8 cellular contexts compared by ENCODE assay signal in genomic region chr14:20412876-20413784, GRCh38. TPM values are rescaled to one million over a fixed set of nuclear protein-coding genes. Genes with fewer than 3 reads are reported as not detected.
DNase-seq lines count a peak whose midpoint lies in the region; ATAC-seq and TF ChIP-seq lines count a peak whose summit lies in the region.

Gene TEP1, minus strand, starts transcription at chr14:20413501. Its CDS starts 5,062 bp downstream, at chr14:20408439.

- intact Hi-C loops in PC-3 (cut with micrococcal nuclease) (loop anchor here (1.0 to 5.0 kb wide), 5 partner anchors 12 to 200 kb away; partner anchors contain the start of genes APEX1 and PARP2), mucosa of descending colon (cut with DNase I, micrococcal nuclease) (loop anchor here (2.0 to 5.0 kb wide), 3 partner anchors 42 to 269 kb away; partner anchors contain the start of genes APEX1 (in 1 of the 2), OSGEP (in 1 of the 2) and RNASE4 (in 1 of the 2))

- peaks cover 26 to 41% (median 27%) of the 10 kb centered on the region in 3 donors for H3K4me1 Mint-ChIP-seq in IgD-negative memory B cell

- H3K4me3 ChIP-seq in PC-3 (ENCODE audit: low read length) (peak within 1 kb of the TSS; percentile 98), epithelial cell of proximal tubule (ENCODE audit: low read depth, low read length) (peak within 1 kb of the TSS; percentile 84), mucosa of descending colon (peak within 1 kb of the TSS; percentile 75)

- H3K9me3 ChIP-seq in PC-3 (ENCODE audit: low read length): no peaks in the 10 kb centered on the region
- no peaks in the 10 kb centered on the region for H3K9me3 ChIP-seq in mucosa of descending colon

- CTCF ChIA-PET in PC-3 (lab: Charles Lee): interaction anchor here (0.6 kb wide), 3 partner anchors 42 to 278 kb away, joined by 3 to 11 read pairs (median 4); partner anchors contain the start of gene APEX1

- peak within 1 kb of the TSS; percentile 69 to 97 (median 96) for H3K27ac Mint-ChIP-seq in IgD-negative memory B cell

- BruUV-seq in PC-3 (replicated peaks; lab: Mats Ljungman, UMichigan): TSS peak; percentile 77

- peak within 1 kb of the TSS; percentile 90 for H3K9ac ChIP-seq in PC-3 (ENCODE audit: low read length)

- H3K36me3 Mint-ChIP-seq in IgD-negative memory B cell: peaks cover 4% of the 10 kb centered on the region

- no peaks in the 10 kb centered on the region for H3K9me3 Mint-ChIP-seq in IgD-negative memory B cell

- H3K36me3 ChIP-seq in PC-3 (ENCODE audit: low read depth, low read length) (no peaks in the 10 kb centered on the region), mucosa of descending colon (ENCODE audit: low read depth) (peaks cover under 1% of the 10 kb centered on the region)

- peak; percentile 86 for DNase-seq in Caki2 (ENCODE audit: low read depth)
- peak; percentile 87 for DNase-seq in PC-3
- peak; percentile 71 for DNase-seq in activated T-cell treated with anti-CD3 and anti-CD28 coated beads for 48 hours (ENCODE audit: low read depth)
- no peak for DNase-seq in epithelial cell of proximal tubule (ENCODE audit: low read depth)
- peak; percentile 94 to 95 (median 94) for DNase-seq in mucosa of descending colon
- peak; percentile 68 to 70 for DNase-seq in stimulated activated CD8-positive, alpha-beta memory T cell treated with anti-CD3 and anti-CD28 coated beads, Interleukin-2, amount 100 ng/mL, for 48 hours (ENCODE audit: low read depth in 2 of 2)

- peak within 1 kb of the TSS; percentile 99 for H2AFZ ChIP-seq in PC-3 (ENCODE audit: low read length)

- H3K9me2 ChIP-seq in PC-3 (replicated peaks; ENCODE audit: low read length): no peaks in the 10 kb centered on the region

- TF ChIP-seq CTCF in PC-3 (conservative IDR thresholded peaks at IDR 0.05; ENCODE audit: low read depth, low read length) (no peak), epithelial cell of proximal tubule (conservative IDR thresholded peaks at IDR 0.05; ENCODE audit: low read depth, low read length) (no peak), mucosa of descending colon (IDR thresholded peaks at IDR 0.05) (no peak)

- peak within 1 kb of the TSS; percentile 93 for H3K27ac ChIP-seq in PC-3 (ENCODE audit: low read length)

- H3K4me1 ChIP-seq in PC-3 (ENCODE audit: insufficient read depth, low read length): peaks cover 31% of the 10 kb centered on the region
- peaks cover 46% of the 10 kb centered on the region for H3K4me1 ChIP-seq in mucosa of descending colon (ENCODE audit: low read depth)

- H3F3A ChIP-seq in PC-3 (ENCODE audit: low read length, unreplicated experiment): peaks cover 2% of the 10 kb centered on the region

- ATAC-seq in GM21447 (IDR thresholded peaks at IDR 0.05; ENCODE audit: unreplicated experiment): peak; percentile 62
- peak; percentile 86 for ATAC-seq in PC-3
- peak; percentile 87 for ATAC-seq in mucosa of descending colon

- in situ Hi-C loops in Caki2 (cut with HindIII; ENCODE audit: low pct_unique_long_range_greater_than_20kb, low sequenced_read_pairs): no loop called here

- H4K20me1 ChIP-seq in PC-3 (ENCODE audit: low read length): no peaks in the 10 kb centered on the region

- POLR2A ChIA-PET in PC-3 (lab: Charles Lee; ENCODE audit: unreplicated experiment): interaction anchor here (0.8 kb wide), 2 partner anchors 42 to 71 kb away, joined by 3 read pairs; partner anchors contain the start of genes APEX1 and OSGEP

- H3K4me2 ChIP-seq in PC-3 (ENCODE audit: low read length): peak within 1 kb of the TSS; percentile 98

- H3K79me2 ChIP-seq in PC-3 (ENCODE audit: low read length): peaks cover 8% of the 10 kb centered on the region; the same call in 1 of the 2 replicates

- H3K27me3 Mint-ChIP-seq in IgD-negative memory B cell: no peaks in the 10 kb centered on the region

- no peaks in the 10 kb centered on the region for H3K27me3 ChIP-seq in PC-3 (ENCODE audit: low read length)

- H3K4me3 Mint-ChIP-seq in IgD-negative memory B cell: peak within 1 kb of the TSS; percentile 95 to 99 (median 98)

RNA-seq across cellular contexts. Expression of gene TEP1, which starts in this region (rescaled TPM):
- 3.7 and 13.5 TPM in 2 replicates for total RNA-seq in Caki2 (2014; rRNA removed; shearing (Covaris generic); ENCODE audit: low replicate concordance)
- 17.8 TPM for polyA plus RNA-seq in IgD-negative memory B cell
- total RNA-seq in PC-3 (2014; rRNA removed) (8.9 and 11.7 TPM in 2 replicates), epithelial cell of proximal tubule (7.0 and 17.5 TPM in 2 replicates), mucosa of descending colon (100 to 1,000 TPM in 1 of 3 donors, 10 to 100 TPM in 2; 68.7 to 121 (median 85.8) TPM)
